1 cellular context compared by ENCODE assay signal in genomic region chr12:98741615-98742265, GRCh38.
TF ChIP-seq lines count a peak whose summit lies in the region.

No MANE protein-coding gene starts in this region.

TF ChIP-seq in HEK293, 187 proteins besides CTCF, POLR2A, EP300 and RAD21 (continued from another document and continues in another):
- TF ChIP-seq SP7 (tag by site-specific recombination; IDR thresholded peaks at IDR 0.05), result peak; percentile 92
- TF ChIP-seq ZBTB44 (tag by site-specific recombination; IDR thresholded peaks at IDR 0.05), result peak; percentile 52; the same call in 1 of the 2 replicates
- TF ChIP-seq ZBTB20 (tag by site-specific recombination; IDR thresholded peaks at IDR 0.05), result no peak
- no peak for TF ChIP-seq ZNF449 (tag by site-specific recombination; IDR thresholded peaks at IDR 0.05)
- TF ChIP-seq ZBTB11 (tag by site-specific recombination; conservative IDR thresholded peaks at IDR 0.05; ENCODE audit: low read depth), result no peak
- TF ChIP-seq ZNF558 (tag by site-specific recombination; IDR thresholded peaks at IDR 0.05), result peak; percentile 47; the same call in 1 of the 2 replicates
- TF ChIP-seq ZNF513 (tag by site-specific recombination; IDR thresholded peaks at IDR 0.05), result no peak
- no peak for TF ChIP-seq HOXA7 (CRISPR knock-in tag; IDR thresholded peaks at IDR 0.05; ENCODE audit: borderline replicate concordance)
- TF ChIP-seq PBX3 (CRISPR knock-in tag; IDR thresholded peaks at IDR 0.05), result no peak
- no peak for TF ChIP-seq ZNF2 (tag by site-specific recombination; IDR thresholded peaks at IDR 0.05)
- no peak for TF ChIP-seq ZNF837 (tag by site-specific recombination; IDR thresholded peaks at IDR 0.05)
- no peak for TF ChIP-seq ZNF239 (tag by site-specific recombination; IDR thresholded peaks at IDR 0.05)
- no peak for TF ChIP-seq ZNF544 (tag by site-specific recombination; IDR thresholded peaks at IDR 0.05)
- TF ChIP-seq ZNF585B (tag by site-specific recombination; IDR thresholded peaks at IDR 0.05), result no peak
- TF ChIP-seq ZNF394 (tag by site-specific recombination; IDR thresholded peaks at IDR 0.05; ENCODE audit: borderline replicate concordance), result peak; percentile 57; the same call in 1 of the 2 replicates
- TF ChIP-seq ZNF18 (tag by site-specific recombination; IDR thresholded peaks at IDR 0.05), result no peak
- peak; percentile 40; the same call in 1 of the 2 replicates for TF ChIP-seq PRDM10 (tag by site-specific recombination; IDR thresholded peaks at IDR 0.05)
- no peak for TF ChIP-seq ZNF37A (tag by site-specific recombination; IDR thresholded peaks at IDR 0.05)
- no peak for TF ChIP-seq ZBTB49 (tag by site-specific recombination; IDR thresholded peaks at IDR 0.05; ENCODE audit: low read depth)
- TF ChIP-seq ATF2 (tag by site-specific recombination; IDR thresholded peaks at IDR 0.05; ENCODE audit: low read depth), result peak; percentile 41; the same call in 1 of the 2 replicates
- TF ChIP-seq ZEB2 (tag by site-specific recombination; IDR thresholded peaks at IDR 0.05), result peak; percentile 83
- no peak for TF ChIP-seq MEIS1 (CRISPR knock-in tag; IDR thresholded peaks at IDR 0.05; ENCODE audit: borderline replicate concordance)
- no peak for TF ChIP-seq ZNF274 (IDR thresholded peaks at IDR 0.05; ENCODE audit: low read length)
- no peak for TF ChIP-seq ZNF274 (tag by site-specific recombination; IDR thresholded peaks at IDR 0.05; ENCODE audit: borderline replicate concordance)
- TF ChIP-seq ZSCAN18 (tag by site-specific recombination; IDR thresholded peaks at IDR 0.05), result no peak
- peak; percentile 90 for TF ChIP-seq GLIS1 (tag by site-specific recombination; IDR thresholded peaks at IDR 0.05)
- TF ChIP-seq ZNF692 (tag by site-specific recombination; IDR thresholded peaks at IDR 0.05), result peak; percentile 24; the same call in 1 of the 2 replicates
- TF ChIP-seq ZNF112 (tag by site-specific recombination; IDR thresholded peaks at IDR 0.05), result no peak
- TF ChIP-seq ZNF529 (tag by site-specific recombination; IDR thresholded peaks at IDR 0.05; ENCODE audit: insufficient replicate concordance), result no peak
- no peak for TF ChIP-seq ZBTB48 (tag by site-specific recombination; IDR thresholded peaks at IDR 0.05)
- peak; percentile 13 for TF ChIP-seq ZNF654 (tag by site-specific recombination; IDR thresholded peaks at IDR 0.05; ENCODE audit: low read depth)
- TF ChIP-seq ZNF366 (tag by site-specific recombination; conservative IDR thresholded peaks at IDR 0.05), result peak; percentile 70
- peak; percentile 42; the same call in 1 of the 2 replicates for TF ChIP-seq KLF8 (tag by site-specific recombination; IDR thresholded peaks at IDR 0.05)
- TF ChIP-seq OSR2 (tag by site-specific recombination; IDR thresholded peaks at IDR 0.05), result peak; percentile 66
- no peak for TF ChIP-seq ZNF433 (tag by site-specific recombination; IDR thresholded peaks at IDR 0.05; ENCODE audit: low read depth)
- TF ChIP-seq ZNF548 (tag by site-specific recombination; IDR thresholded peaks at IDR 0.05), result no peak
